ENCODE assay signal across 9 cellular contexts in genomic region chr1:211613108-211613947, GRCh38. TPM values are rescaled to one million over a fixed set of nuclear protein-coding genes. Genes with fewer than 3 reads are reported as not detected.
DNase-seq lines count a peak whose midpoint lies in the region; ATAC-seq, FAIRE-seq and TF ChIP-seq lines count a peak whose summit lies in the region.
"Had no signal": no experiment of that assay in that cellular context is flagged by ENCODE, and none has a peak within 500 bp of the region (broad histone marks: within the 10 kb centered on the region; RNA-seq: fewer than 3 reads in every experiment).

No MANE protein-coding gene starts in this region.

- peak; percentile 79 to 86 for ATAC-seq in lower lobe of right lung
- ATAC-seq in aorta (ENCODE audit: low FRiP score) = peak; percentile 89
- ATAC-seq in GM21737 (IDR thresholded peaks at IDR 0.05; ENCODE audit: unreplicated experiment) = no peak

- H3K27me3 ChIP-seq in Loucy (ENCODE audit: insufficient read depth, low read length, poor library complexity, severe bottlenecking) (no peaks in the 10 kb centered on the region), bronchial epithelial cell (ENCODE audit: control insufficient read depth, insufficient read depth, low read length) (no peaks in the 10 kb centered on the region), lower lobe of right lung (ENCODE audit: low read depth) (no peaks in the 10 kb centered on the region), aorta (ENCODE audit: control insufficient read depth in 1 of 2, insufficient read depth in 2 of 2, low read length in 1 of 2) (no peaks in the 10 kb centered on the region)

- DNase-seq in Ammon's horn (ENCODE audit: low spot score) = peak; percentile 65
- DNase-seq in bronchial epithelial cell (ENCODE audit: low read depth) = peak; percentile 79
- DNase-seq in lower lobe of right lung = peak; percentile 84
- peak; percentile 93 to 95 for DNase-seq in aorta
- no peak for DNase-seq in NCI-H1436 (lab: John Stamatoyannopoulos, UW)
- DNase-seq in effector CD4-positive, alpha-beta T cell = no peak

- no peaks in the 10 kb centered on the region for H3K9me2 ChIP-seq in Loucy (replicated peaks; ENCODE audit: low read depth, low read length)

- TF ChIP-seq CTCF in Loucy (conservative IDR thresholded peaks at IDR 0.05; ENCODE audit: low read length) = no peak
- no peak for TF ChIP-seq CTCF in bronchial epithelial cell (IDR thresholded peaks at IDR 0.05; ENCODE audit: insufficient read depth, low read length, severe bottlenecking)
- TF ChIP-seq CTCF in lower lobe of right lung (IDR thresholded peaks at IDR 0.05) = no peak

- intact Hi-C loops in lower lobe of right lung (cut with DNase I) (no loop called here), aorta (cut with DNase I) (loop anchor here (2.0 to 5.0 kb wide), 2 partner anchors 33 to 36 kb away; partner anchors contain the start of gene SLC30A1 (in 1 of the 2))

- H3F3A ChIP-seq in Loucy (ENCODE audit: low read depth) = no peaks in the 10 kb centered on the region

- peak; percentile 90 for FAIRE-seq in bronchial epithelial cell (lab: Jason Lieb, UNC)
- FAIRE-seq: GM18507 had no signal

- H3K27ac ChIP-seq in lower lobe of right lung (peak overlapping the region; percentile 41), aorta (ENCODE audit: low read depth in 1 of 2, low read length in 2 of 2) (peak overlapping the region in 1 of 2 donors; percentile 65)

- H3K9me3 ChIP-seq in Loucy (ENCODE audit: insufficient read depth, low read depth, low read length) (no peaks in the 10 kb centered on the region), lower lobe of right lung (no peaks in the 10 kb centered on the region), aorta (ENCODE audit: control insufficient read depth, low read length) (no peaks in the 10 kb centered on the region)

- WGBS in aorta, 2 donors = 45 to 46% methylated on average over 8 of the region's 8 CpGs

- H2AFZ ChIP-seq in Loucy (ENCODE audit: low read length) = peak overlapping the region; percentile 59

- H3K9ac ChIP-seq in Loucy (ENCODE audit: low read depth, low read length, poor library complexity, severe bottlenecking) = peak overlapping the region; percentile 17

- peak overlapping the region; percentile 41 for H3K4me2 ChIP-seq in Loucy (ENCODE audit: low read depth, low read length, poor library complexity, severe bottlenecking)

- no peaks in the 10 kb centered on the region for H3K79me2 ChIP-seq in Loucy (ENCODE audit: insufficient read depth, low read length)

- H3K36me3 ChIP-seq in Loucy (ENCODE audit: insufficient read depth, low read length) = no peaks in the 10 kb centered on the region
- H3K36me3 ChIP-seq in bronchial epithelial cell (ENCODE audit: control insufficient read depth, insufficient read depth, low read length) = no peaks in the 10 kb centered on the region
- H3K36me3 ChIP-seq in lower lobe of right lung = no peaks in the 10 kb centered on the region
- H3K36me3 ChIP-seq in aorta (ENCODE audit: control insufficient read depth in 1 of 2, insufficient read depth in 2 of 2, low read length in 1 of 2) = no peaks in the 10 kb centered on the region

- H3K4me3 ChIP-seq in Loucy (ENCODE audit: low read length, poor library complexity, severe bottlenecking) (no peak overlapping the region), bronchial epithelial cell (ENCODE audit: low read depth, low read length) (no peak overlapping the region), lower lobe of right lung (no peak overlapping the region), aorta (ENCODE audit: low read length in 2 of 2) (no peak overlapping the region)

- H3K4me1 ChIP-seq in Loucy (ENCODE audit: insufficient read depth, low read length, poor library complexity, severe bottlenecking) (peaks cover 32% of the 10 kb centered on the region), lower lobe of right lung (peaks cover 21% of the 10 kb centered on the region), aorta (ENCODE audit: control insufficient read depth in 1 of 2, insufficient read depth in 2 of 2, low read length in 2 of 2) (no peaks in the 10 kb centered on the region)

- no peaks in the 10 kb centered on the region for H4K20me1 ChIP-seq in Loucy (ENCODE audit: insufficient read depth, low read length, poor library complexity, severe bottlenecking)

RNA-seq across cellular contexts. Expression of gene SLC30A1, which starts 34.4 kb away (rescaled TPM):
- 29.0 and 36.4 TPM in 2 replicates for total RNA-seq in bronchial epithelial cell
- total RNA-seq in lower lobe of right lung = 14.8 TPM
- 10 to 100 TPM; 17.0 to 24.4 TPM for total RNA-seq in aorta
- 1 to 10 TPM; 6.1 to 7.8 TPM for polyA plus RNA-seq in aorta

Comparison
In these comparisons a context has a peak if more than half of its experiments do, and no peak if none do; other contexts are left out.
1. DNase-seq: peak in Ammon's horn (single experiment), bronchial epithelial cell (single experiment), lower lobe of right lung (single experiment) and aorta (2 of 2); none in NCI-H1436 (single experiment) and effector CD4-positive, alpha-beta T cell (single experiment).